In genomic region chr6:113558966-113559365, GRCh38 we compare ENCODE assay signal across 14 cellular contexts.
DNase-seq lines count a peak whose midpoint lies in the region; ATAC-seq, FAIRE-seq and TF ChIP-seq lines count a peak whose summit lies in the region.
"Had no signal": no experiment of that assay in that cellular context is flagged by ENCODE, and none has a peak within 500 bp of the region (broad histone marks: within the 10 kb centered on the region; RNA-seq: fewer than 3 reads in every experiment).

No MANE protein-coding gene starts in this region.

- DNase-seq in GM04503 (ENCODE audit: low read depth): peak; percentile 44
- peak; percentile 25 for DNase-seq in RCC 7860 (ENCODE audit: low spot score)
- DNase-seq in fibroblast of lung (ENCODE audit: low read depth in 2 of 2): peak; percentile 34 to 82
- no peak for DNase-seq in pancreas
- no peak for DNase-seq in NCI-H510A (lab: John Stamatoyannopoulos, UW)
- no peak for DNase-seq in activated CD4-positive, alpha-beta memory T cell treated with anti-CD3 and anti-CD28 coated beads, Interleukin-2, amount 10 ng/mL, durations not matched to agents 7 days and 5 days
- DNase-seq in UCSD-AML1 (lab: John Stamatoyannopoulos, UW; ENCODE audit: unreplicated experiment): no peak
- DNase-seq: activated naive CD4-positive, alpha-beta T cell treated with anti-CD3 and anti-CD28 coated beads, Interleukin-2, amount 50 U/mL, for 16 hours; DMS53; NCI-H1417 treated with DMSO at 0.1 percent for 48 hours; stimulated activated CD4-positive, alpha-beta T cell treated with anti-CD3 and anti-CD28 coated beads, Interleukin-15, amount 100 ng/mL, for 24 hours; T-helper 17 cell had no signal

- H2AFZ ChIP-seq in fibroblast of lung (ENCODE audit: low read length): peak overlapping the region; percentile 22

- ATAC-seq in pancreas (peak in 2 of 4 donors; percentile 34 to 54), GM18498 (IDR thresholded peaks at IDR 0.05; ENCODE audit: unreplicated experiment) (no peak)
- ATAC-seq: stimulated activated effector memory CD8-positive, alpha-beta T cell treated with anti-CD3 and anti-CD28 coated beads, Interleukin-12 subunit alpha, Interleukin-12 subunit beta, amount 100 ng/mL, for 72 hours; T-helper 17 cell had no signal

- no peaks in the 10 kb centered on the region for H3K36me3 Mint-ChIP-seq in activated CD4-positive, alpha-beta memory T cell treated with anti-CD3 and anti-CD28 coated beads, Interleukin-2, amount 10 ng/mL, durations not matched to agents 7 days and 5 days (ENCODE audit: low read depth)
- H3K36me3 Mint-ChIP-seq: stimulated activated effector memory CD8-positive, alpha-beta T cell treated with anti-CD3 and anti-CD28 coated beads, Interleukin-12 subunit alpha, Interleukin-12 subunit beta, amount 100 ng/mL, for 72 hours had no signal

- CTCF ChIA-PET in activated CD4-positive, alpha-beta memory T cell treated with anti-CD3 and anti-CD28 coated beads, Interleukin-2, amount 10 ng/mL, durations not matched to agents 7 days and 5 days (lab: Charles Lee): no interaction called here

- H3K9me3 ChIP-seq in fibroblast of lung (ENCODE audit: control insufficient read depth, insufficient read depth, low read depth, low read length) (no peaks in the 10 kb centered on the region), pancreas (no peaks in the 10 kb centered on the region)

- no peaks in the 10 kb centered on the region for H3K4me1 Mint-ChIP-seq in activated CD4-positive, alpha-beta memory T cell treated with anti-CD3 and anti-CD28 coated beads, Interleukin-2, amount 10 ng/mL, durations not matched to agents 7 days and 5 days
- H3K4me1 Mint-ChIP-seq: stimulated activated effector memory CD8-positive, alpha-beta T cell treated with anti-CD3 and anti-CD28 coated beads, Interleukin-12 subunit alpha, Interleukin-12 subunit beta, amount 100 ng/mL, for 72 hours; T-helper 17 cell had no signal

- H3K36me3 ChIP-seq in fibroblast of lung (ENCODE audit: control insufficient read depth, insufficient read depth, low read length): no peaks in the 10 kb centered on the region
- no peaks in the 10 kb centered on the region for H3K36me3 ChIP-seq in pancreas

- H3K27me3 ChIP-seq in fibroblast of lung (ENCODE audit: control insufficient read depth, insufficient read depth, low read length): no peaks in the 10 kb centered on the region
- H3K27me3 ChIP-seq in pancreas: no peaks in the 10 kb centered on the region

- H3K4me1 ChIP-seq in fibroblast of lung (ENCODE audit: control insufficient read depth, extremely low read depth, insufficient read depth, low read length) (peaks cover 6% of the 10 kb centered on the region), pancreas (peaks cover 0 to 6% (median 0%) of the 10 kb centered on the region in 3 donors)

- H3K4me3 Mint-ChIP-seq in activated CD4-positive, alpha-beta memory T cell treated with anti-CD3 and anti-CD28 coated beads, Interleukin-2, amount 10 ng/mL, durations not matched to agents 7 days and 5 days: no peak overlapping the region
- H3K4me3 Mint-ChIP-seq: stimulated activated effector memory CD8-positive, alpha-beta T cell treated with anti-CD3 and anti-CD28 coated beads, Interleukin-12 subunit alpha, Interleukin-12 subunit beta, amount 100 ng/mL, for 72 hours; T-helper 17 cell had no signal

- no peaks in the 10 kb centered on the region for H4K20me1 ChIP-seq in fibroblast of lung (ENCODE audit: control insufficient read depth, extremely low read depth, insufficient read depth, low read length)

- H3K27ac ChIP-seq in fibroblast of lung (ENCODE audit: insufficient read depth, low read length): no peak overlapping the region
- H3K27ac ChIP-seq in pancreas: peak overlapping the region in 2 of 4 donors; percentile 15 to 20

- TF ChIP-seq CTCF in fibroblast of lung (conservative IDR thresholded peaks at IDR 0.05 in 1 of 2, IDR thresholded peaks at IDR 0.05 in 1 of 2; ENCODE audit: low read depth in 1 of 2, low read length in 2 of 2) (no peak), pancreas (IDR thresholded peaks at IDR 0.05) (no peak)

- H3K27me3 Mint-ChIP-seq in activated CD4-positive, alpha-beta memory T cell treated with anti-CD3 and anti-CD28 coated beads, Interleukin-2, amount 10 ng/mL, durations not matched to agents 7 days and 5 days: no peaks in the 10 kb centered on the region

- H3K4me3 ChIP-seq in fibroblast of lung (replicated peaks in 1 of 4; ENCODE audit: control extremely low read depth in 1 of 4, insufficient read depth in 1 of 4, low read depth in 3 of 4, low read length in 4 of 4) (no peak overlapping the region), pancreas (no peak overlapping the region)

- POLR2A ChIA-PET in activated CD4-positive, alpha-beta memory T cell treated with anti-CD3 and anti-CD28 coated beads, Interleukin-2, amount 10 ng/mL, durations not matched to agents 7 days and 5 days (lab: Charles Lee): no interaction called here

- intact Hi-C loops in pancreas (cut with DNase I): no loop called here

- H3K9ac ChIP-seq in fibroblast of lung (ENCODE audit: insufficient read depth, low read length): no peak overlapping the region

- no peak overlapping the region for H3K27ac Mint-ChIP-seq in activated CD4-positive, alpha-beta memory T cell treated with anti-CD3 and anti-CD28 coated beads, Interleukin-2, amount 10 ng/mL, durations not matched to agents 7 days and 5 days
- H3K27ac Mint-ChIP-seq: stimulated activated effector memory CD8-positive, alpha-beta T cell treated with anti-CD3 and anti-CD28 coated beads, Interleukin-12 subunit alpha, Interleukin-12 subunit beta, amount 100 ng/mL, for 72 hours; T-helper 17 cell had no signal

- FAIRE-seq in RCC 7860 (lab: Jason Lieb, UNC) (no peak), pancreas (lab: Jason Lieb, UNC) (peak; percentile 20)

- no peaks in the 10 kb centered on the region for H3K79me2 ChIP-seq in fibroblast of lung (ENCODE audit: control insufficient read depth, insufficient read depth, low read length)

- H3K4me2 ChIP-seq in fibroblast of lung (ENCODE audit: extremely low read depth, insufficient read depth, low read length): peak overlapping the region; percentile 52

- H3K9me3 Mint-ChIP-seq in activated CD4-positive, alpha-beta memory T cell treated with anti-CD3 and anti-CD28 coated beads, Interleukin-2, amount 10 ng/mL, durations not matched to agents 7 days and 5 days: no peaks in the 10 kb centered on the region
- H3K9me3 Mint-ChIP-seq: stimulated activated effector memory CD8-positive, alpha-beta T cell treated with anti-CD3 and anti-CD28 coated beads, Interleukin-12 subunit alpha, Interleukin-12 subunit beta, amount 100 ng/mL, for 72 hours had no signal

Comparison
In these comparisons a context has a peak if more than half of its experiments do, and no peak if none do; other contexts are left out.
1. DNase-seq: peak in GM04503 (single experiment), RCC 7860 (single experiment) and fibroblast of lung (2 of 2); none in pancreas (0 of 6), NCI-H510A (single experiment), activated CD4-positive, alpha-beta memory T cell treated with anti-CD3 and anti-CD28 coated beads, Interleukin-2, amount 10 ng/mL, durations not matched to agents 7 days and 5 days (single experiment) and UCSD-AML1 (single experiment).